8 cellular contexts compared by ENCODE assay signal in the genomic region with DNA sequence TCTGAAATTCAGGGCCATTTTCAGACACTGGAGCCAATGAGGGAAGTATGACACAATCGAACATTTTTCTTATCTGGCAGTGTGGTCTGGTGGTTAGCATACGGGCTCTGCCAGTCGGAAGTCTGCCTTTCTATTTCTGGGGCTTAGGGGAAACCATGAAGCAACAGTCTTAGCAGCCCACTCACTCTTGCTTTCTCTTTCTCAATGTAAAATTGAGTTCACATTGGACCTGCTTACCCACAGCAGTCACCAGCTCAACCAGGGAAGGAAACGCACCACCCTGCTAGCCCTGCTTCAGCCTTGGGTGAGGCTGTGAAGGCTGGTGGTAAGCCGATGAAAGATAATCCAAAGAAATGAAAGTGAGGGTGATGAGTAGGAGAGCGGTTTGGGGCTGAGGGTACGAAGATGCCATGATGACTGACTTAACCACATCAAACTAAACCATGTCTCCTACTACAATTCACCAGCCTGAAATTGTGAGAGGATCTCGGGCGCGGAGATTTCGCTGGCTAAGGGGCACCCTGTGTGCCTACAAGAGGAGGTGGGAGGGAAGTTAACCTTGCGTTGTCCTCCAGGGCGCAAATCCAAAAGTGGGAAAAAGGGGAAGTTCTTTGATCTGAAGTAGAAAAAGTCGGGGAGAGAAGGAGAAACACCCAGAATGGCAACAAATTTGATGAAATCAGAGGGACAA. TPM values are rescaled to one million over a fixed set of nuclear protein-coding genes. Genes with fewer than 3 reads are reported as not detected.
DNase-seq lines count a peak whose midpoint lies in the region; ATAC-seq, FAIRE-seq and TF ChIP-seq lines count a peak whose summit lies in the region.

No MANE protein-coding gene starts in this region.

- H3K9ac ChIP-seq in kidney (ENCODE audit: low read length in 2 of 2), result no peak overlapping the region

- H3K27ac ChIP-seq in CD4-positive, alpha-beta T cell (ENCODE audit: low read depth, low read length), result peak overlapping the region; percentile 21
- peak overlapping the region; percentile 3 to 18 for H3K27ac ChIP-seq in kidney (ENCODE audit: low read depth in 2 of 2, low read length in 2 of 2)

- CTCF ChIA-PET in CD4-positive, alpha-beta T cell (lab: Charles Lee), result no interaction called here
- CTCF ChIA-PET in activated CD8-positive, alpha-beta memory T cell treated with anti-CD3 and anti-CD28 coated beads, Interleukin-2, amount 10 ng/mL, durations not matched to agents 7 days and 5 days (lab: Charles Lee), result no interaction called here

- H3K9me3 Mint-ChIP-seq in CD4-positive, alpha-beta T cell, result no peaks in the 10 kb centered on the region
- no peaks in the 10 kb centered on the region for H3K9me3 Mint-ChIP-seq in activated CD8-positive, alpha-beta memory T cell treated with anti-CD3 and anti-CD28 coated beads, Interleukin-2, amount 10 ng/mL, durations not matched to agents 7 days and 5 days (ENCODE audit: low read depth)

- DNase-seq in CD4-positive, alpha-beta T cell, result peak; percentile 20 to 60 (median 35)
- DNase-seq in KG1 (lab: John Stamatoyannopoulos, UW) (peak; percentile 89), kidney (no peak), LoVo (ENCODE audit: low spot score) (no peak), cortex of kidney (lab: John Stamatoyannopoulos, UW) (no peak)
- peak; percentile 75 for DNase-seq in activated CD8-positive, alpha-beta memory T cell treated with anti-CD3 and anti-CD28 coated beads, Interleukin-2, amount 10 ng/mL, durations not matched to agents 7 days and 5 days
- DNase-seq in stimulated activated naive CD4-positive, alpha-beta T cell treated with Interleukin-2 at 50 U/mL for 16 hours (lab: John Stamatoyannopoulos, UW), result peak; percentile 77

- no peaks in the 10 kb centered on the region for H3K36me3 ChIP-seq in kidney (ENCODE audit: control insufficient read depth in 1 of 2, insufficient read depth in 2 of 2, low read length in 2 of 2)

- peaks cover 25% of the 10 kb centered on the region for H3K27me3 ChIP-seq in CD4-positive, alpha-beta T cell (ENCODE audit: control insufficient read depth, insufficient read depth, low read length)

- H3K9me3 ChIP-seq in CD4-positive, alpha-beta T cell (ENCODE audit: control insufficient read depth, low read length), result no peaks in the 10 kb centered on the region
- H3K9me3 ChIP-seq in kidney (ENCODE audit: control insufficient read depth in 1 of 2, low read length in 2 of 2), result no peaks in the 10 kb centered on the region

- H3K4me1 ChIP-seq in kidney (ENCODE audit: control insufficient read depth in 1 of 2, insufficient read depth in 1 of 2, low read depth in 1 of 2, low read length in 2 of 2), result peaks cover under 1 to 1% of the 10 kb centered on the region in 2 donors

- peaks cover 28% of the 10 kb centered on the region for H3K4me1 Mint-ChIP-seq in CD4-positive, alpha-beta T cell (ENCODE audit: low read depth)
- H3K4me1 Mint-ChIP-seq in activated CD8-positive, alpha-beta memory T cell treated with anti-CD3 and anti-CD28 coated beads, Interleukin-2, amount 10 ng/mL, durations not matched to agents 7 days and 5 days, result peaks cover 21% of the 10 kb centered on the region

- no peak for FAIRE-seq in kidney (lab: Jason Lieb, UNC)

- H3K36me3 Mint-ChIP-seq in CD4-positive, alpha-beta T cell (ENCODE audit: low read depth), result no peaks in the 10 kb centered on the region
- H3K36me3 Mint-ChIP-seq in activated CD8-positive, alpha-beta memory T cell treated with anti-CD3 and anti-CD28 coated beads, Interleukin-2, amount 10 ng/mL, durations not matched to agents 7 days and 5 days, result no peaks in the 10 kb centered on the region

- peaks cover 63% of the 10 kb centered on the region for H3K27me3 Mint-ChIP-seq in CD4-positive, alpha-beta T cell
- H3K27me3 Mint-ChIP-seq in activated CD8-positive, alpha-beta memory T cell treated with anti-CD3 and anti-CD28 coated beads, Interleukin-2, amount 10 ng/mL, durations not matched to agents 7 days and 5 days, result peaks cover 83% of the 10 kb centered on the region

- peak; percentile 90 for ATAC-seq in CD4-positive, alpha-beta T cell (ENCODE audit: poor library complexity)
- ATAC-seq in GM21360 (IDR thresholded peaks at IDR 0.05; ENCODE audit: unreplicated experiment), result peak; percentile 76
- peak; percentile 88 for ATAC-seq in activated CD8-positive, alpha-beta memory T cell treated with anti-CD3 and anti-CD28 coated beads, Interleukin-2, amount 10 ng/mL, durations not matched to agents 7 days and 5 days

- H3K4me3 Mint-ChIP-seq in CD4-positive, alpha-beta T cell, result peak overlapping the region; percentile 79
- peak overlapping the region; percentile 33 for H3K4me3 Mint-ChIP-seq in activated CD8-positive, alpha-beta memory T cell treated with anti-CD3 and anti-CD28 coated beads, Interleukin-2, amount 10 ng/mL, durations not matched to agents 7 days and 5 days

- no peak for TF ChIP-seq CTCF in CD4-positive, alpha-beta T cell (IDR thresholded peaks at IDR 0.05)
- TF ChIP-seq CTCF in kidney (IDR thresholded peaks at IDR 0.05; ENCODE audit: borderline replicate concordance, extremely low read depth, insufficient read depth), result no peak

- H3K4me3 ChIP-seq in kidney (ENCODE audit: low read length in 2 of 2), result no peak overlapping the region

- intact Hi-C loops in CD4-positive, alpha-beta T cell (cut with DNase I, micrococcal nuclease), result no loop called here
- intact Hi-C loops in kidney (cut with DNase I), result no loop called here

- peak overlapping the region; percentile 26 for H3K27ac Mint-ChIP-seq in CD4-positive, alpha-beta T cell
- peak overlapping the region; percentile 5 for H3K27ac Mint-ChIP-seq in activated CD8-positive, alpha-beta memory T cell treated with anti-CD3 and anti-CD28 coated beads, Interleukin-2, amount 10 ng/mL, durations not matched to agents 7 days and 5 days

- POLR2A ChIA-PET in CD4-positive, alpha-beta T cell (lab: Charles Lee), result no interaction called here

RNA-seq across cellular contexts. Expression of a gene that starts 2.0 kb away (rescaled TPM):
- total RNA-seq in CD4-positive, alpha-beta T cell, result under 1 TPM; 0.61 to 0.80 TPM
- not detected for total RNA-seq in activated CD8-positive, alpha-beta memory T cell treated with anti-CD3 and anti-CD28 coated beads, Interleukin-2, amount 10 ng/mL, durations not matched to agents 7 days and 5 days
- 60.6 TPM for total RNA-seq in kidney
- 57.1 TPM for polyA plus RNA-seq in kidney (ENCODE audit: insufficient read depth, low read depth, low replicate concordance)

Comparison
In these comparisons a context has a peak if more than half of its experiments do, and no peak if none do; other contexts are left out.
1. DNase-seq: peak in CD4-positive, alpha-beta T cell (10 of 10), KG1 (single experiment), activated CD8-positive, alpha-beta memory T cell treated with anti-CD3 and anti-CD28 coated beads, Interleukin-2, amount 10 ng/mL, durations not matched to agents 7 days and 5 days (single experiment) and stimulated activated naive CD4-positive, alpha-beta T cell treated with Interleukin-2 at 50 U/mL for 16 hours (single experiment); none in kidney (single experiment), LoVo (single experiment) and cortex of kidney (single experiment).
2. RNA of a gene that starts 2.0 kb away (total RNA-seq): 60.6 TPM in kidney (single experiment); 0.61 to 0.80 TPM in CD4-positive, alpha-beta T cell and not detected in activated CD8-positive, alpha-beta memory T cell treated with anti-CD3 and anti-CD28 coated beads, Interleukin-2, amount 10 ng/mL, durations not matched to agents 7 days and 5 days; every median in the first group is over 10 times any median in the second.
3. Peak in every context shown above with its lines, with median percentiles within 50 percentile points of each other: ATAC-seq.